17 cellular contexts compared by ENCODE assay signal in genomic region chr15:66961407-66961884, GRCh38.
DNase-seq lines count a peak whose midpoint lies in the region; ATAC-seq and TF ChIP-seq lines count a peak whose summit lies in the region.
"Had no signal": no experiment of that assay in that cellular context is flagged by ENCODE, and none has a peak within 500 bp of the region (broad histone marks: within the 10 kb centered on the region; RNA-seq: fewer than 3 reads in every experiment).

No MANE protein-coding gene starts in this region.

- H3K4me2 ChIP-seq in GM23338 (no peak overlapping the region), osteoblast (ENCODE audit: insufficient read depth, low read length) (no peak overlapping the region)

- no peaks in the 10 kb centered on the region for H3F3A ChIP-seq in GM23338 (replicated peaks; ENCODE audit: low read depth)

- no peaks in the 10 kb centered on the region; the same call in 2 of the 3 replicates for H3K9me3 Mint-ChIP-seq in GM23338
- H3K9me3 Mint-ChIP-seq: activated naive CD4-positive, alpha-beta T cell treated with anti-CD3 and anti-CD28 coated beads, Interleukin-2, amount 10 ng/mL, durations not matched to agents 7 days and 5 days; T-cell had no signal

- H3K4me1 ChIP-seq in GM23338 (ENCODE audit: insufficient read depth) (no peaks in the 10 kb centered on the region), RWPE2 (ENCODE audit: insufficient read depth, poor library complexity, severe bottlenecking) (peaks cover 9% of the 10 kb centered on the region), osteoblast (ENCODE audit: insufficient read depth, low read length) (peaks cover 1% of the 10 kb centered on the region), thyroid gland (no peaks in the 10 kb centered on the region)

- no peak for TF ChIP-seq POLR2A in thyroid gland (IDR thresholded peaks at IDR 0.05)

- intact Hi-C loops in thyroid gland (cut with DNase I): no loop called here

- no peak overlapping the region for H3K27ac Mint-ChIP-seq in GM23338
- H3K27ac Mint-ChIP-seq: activated naive CD4-positive, alpha-beta T cell treated with anti-CD3 and anti-CD28 coated beads, Interleukin-2, amount 10 ng/mL, durations not matched to agents 7 days and 5 days; T-cell had no signal

- no peak overlapping the region for H3K4me3 ChIP-seq in GM23338
- no peak overlapping the region for H3K4me3 ChIP-seq in RWPE2 (ENCODE audit: severe bottlenecking)
- H3K4me3 ChIP-seq in fibroblast of mammary gland (ENCODE audit: control insufficient read depth, low read depth, low read length): no peak overlapping the region
- no peak overlapping the region for H3K4me3 ChIP-seq in osteoblast (ENCODE audit: insufficient read depth, low read length)
- H3K4me3 ChIP-seq in thyroid gland (replicated peaks in 1 of 3): no peak overlapping the region

- H3K4me3 Mint-ChIP-seq in GM23338: no peak overlapping the region
- H3K4me3 Mint-ChIP-seq: activated naive CD4-positive, alpha-beta T cell treated with anti-CD3 and anti-CD28 coated beads, Interleukin-2, amount 10 ng/mL, durations not matched to agents 7 days and 5 days; T-cell had no signal

- H3K9me3 ChIP-seq in RWPE2 (ENCODE audit: severe bottlenecking): no peaks in the 10 kb centered on the region
- H3K9me3 ChIP-seq in osteoblast (ENCODE audit: low read depth, low read length): no peaks in the 10 kb centered on the region
- H3K9me3 ChIP-seq in thyroid gland: no peaks in the 10 kb centered on the region

- H3K27me3 ChIP-seq in GM23338 (ENCODE audit: insufficient read depth): no peaks in the 10 kb centered on the region
- no peaks in the 10 kb centered on the region for H3K27me3 ChIP-seq in RWPE2 (ENCODE audit: insufficient read depth, poor library complexity, severe bottlenecking)
- H3K27me3 ChIP-seq in osteoblast (ENCODE audit: insufficient read depth, low read length): no peaks in the 10 kb centered on the region
- H3K27me3 ChIP-seq in thyroid gland: no peaks in the 10 kb centered on the region

- H4K20me1 ChIP-seq in GM23338 (replicated peaks; ENCODE audit: insufficient read depth): no peaks in the 10 kb centered on the region
- H4K20me1 ChIP-seq in osteoblast (ENCODE audit: insufficient read depth, low read length): no peaks in the 10 kb centered on the region

- ATAC-seq in GM23338 (no peak; the same call in 2 of the 3 replicates), RWPE2 (ENCODE audit: low read depth) (peak; percentile 23; the same call in 1 of the 3 replicates)
- ATAC-seq: T-cell had no signal

- H3K36me3 Mint-ChIP-seq in GM23338 (ENCODE audit: low read depth): no peaks in the 10 kb centered on the region
- H3K36me3 Mint-ChIP-seq: activated naive CD4-positive, alpha-beta T cell treated with anti-CD3 and anti-CD28 coated beads, Interleukin-2, amount 10 ng/mL, durations not matched to agents 7 days and 5 days; T-cell had no signal

- H2AFZ ChIP-seq in GM23338 (peak overlapping the region; percentile 47; the same call in 1 of the 2 replicates), osteoblast (ENCODE audit: low read length) (peak overlapping the region; percentile 20)

- H3K9me2 ChIP-seq in GM23338 (ENCODE audit: insufficient read depth): no peaks in the 10 kb centered on the region

- H3K4me1 Mint-ChIP-seq in GM23338: peaks cover 11% of the 10 kb centered on the region
- H3K4me1 Mint-ChIP-seq: T-cell had no signal

- DNase-seq in GM23338 (ENCODE audit: low spot score): no peak
- peak; percentile 32 for DNase-seq in RWPE2 (ENCODE audit: low spot score)
- DNase-seq in fibroblast of mammary gland (ENCODE audit: low read depth): peak; percentile 41
- peak; percentile 71 for DNase-seq in osteoblast (ENCODE audit: insufficient read length, low spot score, missing footprints)
- no peak for DNase-seq in thyroid gland
- no peak for DNase-seq in DMS 273 treated with DMSO at 0.1 percent for 48 hours (lab: John Stamatoyannopoulos, UW)
- no peak for DNase-seq in LoVo (ENCODE audit: low spot score)
- DNase-seq: activated CD4-positive, alpha-beta T cell treated with anti-CD3 and anti-CD28 coated beads, Interleukin-2, amount 50 U/mL, for 48 hours; activated naive CD4-positive, alpha-beta T cell treated with anti-CD3 and anti-CD28 coated beads, Interleukin-2, amount 10 ng/mL, durations not matched to agents 7 days and 5 days; activated T-cell treated with anti-CD3 and anti-CD28 coated beads, Interleukin-2, amount 50 U/mL, for 1 hour; NCI-H1694 treated with DMSO at 0.1 percent for 48 hours; NCI-H446 treated with DMSO at 0.1 percent for 48 hours; NK-92 treated with Interleukin-12 subunit alpha and Interleukin-12 subunit beta, amount 100 ng/mL, for 24 hours; posterior cingulate gyrus; stimulated activated CD4-positive, alpha-beta T cell treated with anti-CD3 and anti-CD28 coated beads, Interleukin-2, amount 100 ng/mL, for 48 hours; substantia nigra; T-cell had no signal

- peaks cover 7% of the 10 kb centered on the region for H3K27me3 Mint-ChIP-seq in GM23338 (ENCODE audit: insufficient read depth, low read depth, poor library complexity)
- H3K27me3 Mint-ChIP-seq: T-cell had no signal

- TF ChIP-seq CTCF in GM23338 (conservative IDR thresholded peaks at IDR 0.05; ENCODE audit: low read depth in 2 of 2) (no peak), RWPE2 (IDR thresholded peaks at IDR 0.05; ENCODE audit: poor library complexity, severe bottlenecking) (no peak), fibroblast of mammary gland (conservative IDR thresholded peaks at IDR 0.05; ENCODE audit: control insufficient read depth, insufficient read depth, low read depth, low read length) (no peak), osteoblast (IDR thresholded peaks at IDR 0.05; ENCODE audit: extremely low read depth, low read depth, low read length) (no peak), thyroid gland (IDR thresholded peaks at IDR 0.05) (no peak)

- no peaks in the 10 kb centered on the region for H3K79me2 ChIP-seq in GM23338 (replicated peaks; ENCODE audit: insufficient read depth)
- no peaks in the 10 kb centered on the region for H3K79me2 ChIP-seq in osteoblast (ENCODE audit: insufficient read depth, low read length)

- H3K27ac ChIP-seq in GM23338 (ENCODE audit: low read depth) (no peak overlapping the region), RWPE2 (ENCODE audit: poor library complexity, severe bottlenecking) (no peak overlapping the region), osteoblast (ENCODE audit: low read depth, low read length) (no peak overlapping the region), thyroid gland (no peak overlapping the region)

- no peaks in the 10 kb centered on the region for H3K36me3 ChIP-seq in GM23338 (ENCODE audit: insufficient read depth)
- no peaks in the 10 kb centered on the region for H3K36me3 ChIP-seq in RWPE2 (ENCODE audit: low read depth)
- H3K36me3 ChIP-seq in osteoblast (ENCODE audit: insufficient read depth, low read length): no peaks in the 10 kb centered on the region
- no peaks in the 10 kb centered on the region for H3K36me3 ChIP-seq in thyroid gland

- 74 to 78% methylated on average over 5 of the region's 5 CpGs for WGBS in thyroid gland, 2 donors

TF ChIP-seq in GM23338, 12 proteins besides CTCF, POLR2A, EP300 and RAD21:
- TF ChIP-seq, protein P1, sequence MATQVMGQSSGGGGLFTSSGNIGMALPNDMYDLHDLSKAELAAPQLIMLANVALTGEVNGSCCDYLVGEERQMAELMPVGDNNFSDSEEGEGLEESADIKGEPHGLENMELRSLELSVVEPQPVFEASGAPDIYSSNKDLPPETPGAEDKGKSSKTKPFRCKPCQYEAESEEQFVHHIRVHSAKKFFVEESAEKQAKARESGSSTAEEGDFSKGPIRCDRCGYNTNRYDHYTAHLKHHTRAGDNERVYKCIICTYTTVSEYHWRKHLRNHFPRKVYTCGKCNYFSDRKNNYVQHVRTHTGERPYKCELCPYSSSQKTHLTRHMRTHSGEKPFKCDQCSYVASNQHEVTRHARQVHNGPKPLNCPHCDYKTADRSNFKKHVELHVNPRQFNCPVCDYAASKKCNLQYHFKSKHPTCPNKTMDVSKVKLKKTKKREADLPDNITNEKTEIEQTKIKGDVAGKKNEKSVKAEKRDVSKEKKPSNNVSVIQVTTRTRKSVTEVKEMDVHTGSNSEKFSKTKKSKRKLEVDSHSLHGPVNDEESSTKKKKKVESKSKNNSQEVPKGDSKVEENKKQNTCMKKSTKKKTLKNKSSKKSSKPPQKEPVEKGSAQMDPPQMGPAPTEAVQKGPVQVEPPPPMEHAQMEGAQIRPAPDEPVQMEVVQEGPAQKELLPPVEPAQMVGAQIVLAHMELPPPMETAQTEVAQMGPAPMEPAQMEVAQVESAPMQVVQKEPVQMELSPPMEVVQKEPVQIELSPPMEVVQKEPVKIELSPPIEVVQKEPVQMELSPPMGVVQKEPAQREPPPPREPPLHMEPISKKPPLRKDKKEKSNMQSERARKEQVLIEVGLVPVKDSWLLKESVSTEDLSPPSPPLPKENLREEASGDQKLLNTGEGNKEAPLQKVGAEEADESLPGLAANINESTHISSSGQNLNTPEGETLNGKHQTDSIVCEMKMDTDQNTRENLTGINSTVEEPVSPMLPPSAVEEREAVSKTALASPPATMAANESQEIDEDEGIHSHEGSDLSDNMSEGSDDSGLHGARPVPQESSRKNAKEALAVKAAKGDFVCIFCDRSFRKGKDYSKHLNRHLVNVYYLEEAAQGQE (IDR thresholded peaks at IDR 0.05; ENCODE audit: unreplicated experiment): no peak
- no peak for TF ChIP-seq EZH2 (IDR thresholded peaks at IDR 0.05; ENCODE audit: low read depth, unreplicated experiment)

Comparison
In these comparisons a context has a peak if more than half of its experiments do, and no peak if none do; other contexts are left out.
1. DNase-seq: peak in RWPE2 (single experiment), fibroblast of mammary gland (single experiment) and osteoblast (single experiment); none in GM23338 (single experiment), thyroid gland (0 of 2), DMS 273 treated with DMSO at 0.1 percent for 48 hours (single experiment) and LoVo (single experiment).